9 cellular contexts compared by ENCODE assay signal in genomic region chr2:84957771-84958134, GRCh38. TPM values are rescaled to one million over a fixed set of nuclear protein-coding genes. Genes with fewer than 3 reads are reported as not detected.
DNase-seq lines count a peak whose midpoint lies in the region; ATAC-seq, FAIRE-seq and TF ChIP-seq lines count a peak whose summit lies in the region.
"Had no signal": no experiment of that assay in that cellular context is flagged by ENCODE, and none has a peak within 500 bp of the region (broad histone marks: within the 10 kb centered on the region; RNA-seq: fewer than 3 reads in every experiment).

No MANE protein-coding gene starts in this region.

- H3K4me2 ChIP-seq in mammary epithelial cell (ENCODE audit: insufficient read depth, low read depth, low read length) = peak overlapping the region; percentile 50

- peak overlapping the region; percentile 52 for H3K27ac Mint-ChIP-seq in activated T-cell treated with anti-CD3 and anti-CD28 coated beads, Interleukin-2, amount 50 U/mL, for 24 hours

- intact Hi-C loops in mammary epithelial cell (cut with micrococcal nuclease) = loop anchor here (1.0 kb wide), 2 partner anchors 11 to 30 kb away; no protein-coding TSS in a partner anchor
- intact Hi-C loops in transverse colon (cut with DNase I; ENCODE audit: low total_unique reads) = no loop called here

- no peak for DNase-seq in activated T-cell treated with anti-CD3 and anti-CD28 coated beads, Interleukin-2, amount 50 U/mL, for 24 hours
- no peak for DNase-seq in activated T-cell treated with anti-CD3 and anti-CD28 coated beads, Interleukin-2, amount 50 U/mL, for 1 hour
- no peak for DNase-seq in mammary epithelial cell
- no peak for DNase-seq in transverse colon
- DNase-seq in frontal cortex (ENCODE audit: low spot score in 2 of 2) = no peak

- H3K27me3 Mint-ChIP-seq in activated T-cell treated with anti-CD3 and anti-CD28 coated beads, Interleukin-2, amount 50 U/mL, for 24 hours = no peaks in the 10 kb centered on the region

- TF ChIP-seq EP300 in transverse colon (IDR thresholded peaks at IDR 0.05; ENCODE audit: low read depth) = no peak

- CTCF ChIA-PET in mammary epithelial cell (lab: Charles Lee; ENCODE audit: low non-redundant PET) = interaction anchor here (0.9 kb wide), 1 partner anchor 60 kb away, joined by 3 read pairs; no protein-coding TSS in a partner anchor

- no peak for TF ChIP-seq CTCF in mammary epithelial cell (conservative IDR thresholded peaks at IDR 0.05 in 1 of 2, IDR thresholded peaks at IDR 0.05 in 1 of 2; ENCODE audit: extremely low read depth in 1 of 2, insufficient read depth in 1 of 2, low read depth in 1 of 2, low read length in 2 of 2)
- TF ChIP-seq CTCF in transverse colon (IDR thresholded peaks at IDR 0.05) = no peak

- H2AFZ ChIP-seq in mammary epithelial cell (ENCODE audit: low read depth, low read length) = no peak overlapping the region

- H3K4me3 Mint-ChIP-seq in activated T-cell treated with anti-CD3 and anti-CD28 coated beads, Interleukin-2, amount 50 U/mL, for 24 hours = no peak overlapping the region

- H3K36me3 Mint-ChIP-seq in activated T-cell treated with anti-CD3 and anti-CD28 coated beads, Interleukin-2, amount 50 U/mL, for 24 hours (ENCODE audit: low read depth) = peaks cover 42% of the 10 kb centered on the region

- peak overlapping the region; percentile 97 for H3K27ac ChIP-seq in mammary epithelial cell (ENCODE audit: insufficient read depth, low read depth, low read length)
- peak overlapping the region; percentile 40 to 62 (median 42) for H3K27ac ChIP-seq in transverse colon

- FAIRE-seq in frontal cortex (lab: Jason Lieb, UNC) = no peak
- FAIRE-seq: bronchial epithelial cell had no signal

- H3K4me3 ChIP-seq in mammary epithelial cell (replicated peaks in 1 of 3; ENCODE audit: insufficient read depth in 1 of 3, low read depth in 2 of 3, low read length in 3 of 3) (no peak overlapping the region), mucosa of stomach (ENCODE audit: low read length) (no peak overlapping the region), transverse colon (no peak overlapping the region)

- dilution Hi-C loops in mammary epithelial cell (cut with HindIII; ENCODE audit: low sequenced_read_pairs) = loop anchor here (5.0 kb wide), 2 partner anchors 45 to 50 kb away; partner anchors contain the start of gene TMSB10

- ATAC-seq in GM21367 (IDR thresholded peaks at IDR 0.05; ENCODE audit: unreplicated experiment) = no peak
- no peak for ATAC-seq in GM19452 (IDR thresholded peaks at IDR 0.05; ENCODE audit: unreplicated experiment)

- peaks cover 7% of the 10 kb centered on the region for H3K79me2 ChIP-seq in mammary epithelial cell (ENCODE audit: insufficient read depth, low read length)

- H3K9me3 Mint-ChIP-seq in activated T-cell treated with anti-CD3 and anti-CD28 coated beads, Interleukin-2, amount 50 U/mL, for 24 hours = no peaks in the 10 kb centered on the region

- TF ChIP-seq POLR2A in transverse colon (IDR thresholded peaks at IDR 0.05) = no peak

- H3K4me1 ChIP-seq in mammary epithelial cell (ENCODE audit: insufficient read depth, low read length) (peaks cover 40% of the 10 kb centered on the region), mucosa of stomach (ENCODE audit: control insufficient read depth, insufficient read depth, low read length) (peaks cover 21% of the 10 kb centered on the region), transverse colon (peaks cover 7 to 27% (median 17%) of the 10 kb centered on the region in 4 donors)

- TSS peak; percentile 78 for BruUV-seq in mammary epithelial cell (replicated peaks; lab: Mats Ljungman, UMichigan)

- in situ Hi-C loops in mammary epithelial cell (cut with MboI; ENCODE audit: low sequenced_read_pairs in 2 of 2) (no loop called here), transverse colon (cut with MboI; ENCODE audit: low pct_ligation_motif_present in 1 of 4, low pct_unique_long_range_greater_than_20kb in 1 of 4, low sequenced_read_pairs in 3 of 4) (no loop called here)

- no peaks in the 10 kb centered on the region for H4K20me1 ChIP-seq in mammary epithelial cell (ENCODE audit: insufficient read depth, low read length)

- H3K9me3 ChIP-seq in mammary epithelial cell (replicated peaks; ENCODE audit: insufficient read depth, low read length) (no peaks in the 10 kb centered on the region), mucosa of stomach (ENCODE audit: control insufficient read depth, low read length) (no peaks in the 10 kb centered on the region), transverse colon (no peaks in the 10 kb centered on the region)

- H3K9ac ChIP-seq in mammary epithelial cell (ENCODE audit: insufficient read depth, low read length) (peak overlapping the region; percentile 79), mucosa of stomach (ENCODE audit: low read length) (peak overlapping the region; percentile 36)

- no peaks in the 10 kb centered on the region for H3K27me3 ChIP-seq in mammary epithelial cell (ENCODE audit: insufficient read depth, low read length)
- H3K27me3 ChIP-seq in mucosa of stomach (ENCODE audit: control insufficient read depth, insufficient read depth, low read length) = no peaks in the 10 kb centered on the region
- no peaks in the 10 kb centered on the region for H3K27me3 ChIP-seq in transverse colon

- peaks cover 26% of the 10 kb centered on the region for H3K4me1 Mint-ChIP-seq in activated T-cell treated with anti-CD3 and anti-CD28 coated beads, Interleukin-2, amount 50 U/mL, for 24 hours (ENCODE audit: low read depth)

- H3K36me3 ChIP-seq in mammary epithelial cell (ENCODE audit: insufficient read depth, low read length) (peaks cover under 1% of the 10 kb centered on the region), mucosa of stomach (ENCODE audit: control insufficient read depth, insufficient read depth, low read length) (no peaks in the 10 kb centered on the region), transverse colon (no peaks in the 10 kb centered on the region)

RNA-seq across cellular contexts. Expression of gene KCMF1, which starts 13.2 kb away (rescaled TPM):
- total RNA-seq in mammary epithelial cell (10 to 100 TPM; 73.2 to 94.7 TPM), transverse colon (10 to 100 TPM; 41.5 to 97.3 (median 55.5) TPM), frontal cortex (46.9 TPM)
- polyA plus RNA-seq in mammary epithelial cell = 84.3 TPM
- 59.3 TPM for polyA minus RNA-seq in mammary epithelial cell

RNA-seq across cellular contexts. Expression of gene TMSB10, which starts 52.3 kb away (rescaled TPM):
- total RNA-seq in mammary epithelial cell (1,000 to 10,000 TPM; 3,165 to 4,185 TPM), transverse colon (1,000 to 10,000 TPM; 1,619 to 4,787 (median 3,693) TPM), frontal cortex (5,126 TPM)
- polyA plus RNA-seq in mammary epithelial cell = 9,658 TPM
- 1,882 TPM for polyA minus RNA-seq in mammary epithelial cell
